Comparison of ENCODE assay signal across 10 cellular contexts in the genomic region with DNA sequence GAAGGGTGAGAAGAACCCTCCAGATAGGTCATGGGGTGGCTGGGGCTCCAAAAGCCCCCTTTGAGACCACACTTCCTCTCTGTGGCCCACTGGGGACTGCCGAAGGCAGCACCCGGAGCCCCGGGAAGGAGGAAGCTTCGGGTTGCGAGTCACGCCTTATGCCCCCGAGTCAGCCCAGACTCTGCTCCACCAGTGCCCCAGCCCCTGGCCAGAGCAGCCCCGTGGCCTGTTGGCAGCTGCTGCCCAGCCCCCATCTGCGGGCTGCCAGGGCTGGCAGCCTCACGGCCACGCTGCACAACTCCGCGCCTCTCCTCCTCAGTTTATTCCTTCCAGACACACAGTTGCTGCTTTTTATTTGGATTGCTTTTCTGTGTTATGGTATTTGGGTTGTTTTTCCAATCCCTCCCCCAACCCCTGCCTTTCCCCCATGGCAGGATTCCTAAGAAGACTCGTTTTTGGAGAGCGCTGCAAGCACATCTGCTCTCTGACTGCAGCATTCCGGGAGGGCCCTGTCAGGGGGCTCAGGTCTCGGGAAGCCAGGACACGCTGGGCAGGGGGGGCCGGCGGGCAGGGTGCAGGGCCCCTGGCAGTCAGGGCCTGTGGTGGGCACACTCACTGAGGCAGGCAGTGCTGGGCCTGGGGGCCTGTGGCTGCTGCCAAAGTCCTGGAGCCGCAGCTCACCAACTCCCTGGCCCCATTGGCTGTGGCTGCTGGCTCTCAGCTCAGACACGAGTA. TPM values are rescaled to one million over a fixed set of nuclear protein-coding genes. Genes with fewer than 3 reads are reported as not detected.
DNase-seq lines count a peak whose midpoint lies in the region; ATAC-seq, FAIRE-seq and TF ChIP-seq lines count a peak whose summit lies in the region.
"Had no signal": no experiment of that assay in that cellular context is flagged by ENCODE, and none has a peak within 500 bp of the region (broad histone marks: within the 10 kb centered on the region; RNA-seq: fewer than 3 reads in every experiment).

No MANE protein-coding gene starts in this region.

- intact Hi-C loops in activated B cell treated with CpG ODN at 0.5 μM for 24 hours (cut with micrococcal nuclease) (loop anchor here (1.0 kb wide), 1 partner anchor 20 kb away; no protein-coding TSS in a partner anchor), sciatic nerve (cut with DNase I) (no loop called here)

- peak; percentile 61 for DNase-seq in GDM1 (lab: John Stamatoyannopoulos, UW)
- DNase-seq in activated B cell treated with CpG ODN at 0.5 μM for 24 hours, result peak; percentile 51
- peak; percentile 10 for DNase-seq in iPS-NIHi7 (ENCODE audit: extremely low spot score)
- no peak for DNase-seq in sciatic nerve (ENCODE audit: low spot score)
- DNase-seq in NAMALWA (ENCODE audit: low spot score), result no peak
- no peak for DNase-seq in activated naive CD8-positive, alpha-beta T cell treated with anti-CD3 and anti-CD28 coated beads, Interleukin-2, amount 50 U/mL, for 24 hours
- DNase-seq in RCC 7860 (ENCODE audit: low spot score), result no peak
- DNase-seq: activated CD8-positive, alpha-beta memory T cell treated with anti-CD3 and anti-CD28 coated beads, Interleukin-2, amount 50 U/mL, for 48 hours; NCI-H1105 treated with DMSO at 0.1 percent for 48 hours had no signal

- peak; percentile 84 for ATAC-seq in activated B cell treated with CpG ODN at 0.5 μM for 24 hours (ENCODE audit: low read depth)
- peak; percentile 55 for ATAC-seq in sciatic nerve
- no peak for ATAC-seq in activated naive CD8-positive, alpha-beta T cell treated with anti-CD3 and anti-CD28 coated beads, Interleukin-2, amount 50 U/mL, for 24 hours
- no peak for ATAC-seq in GM18858 (IDR thresholded peaks at IDR 0.05; ENCODE audit: unreplicated experiment)

- CTCF ChIA-PET in activated B cell treated with CpG ODN at 0.5 μM for 24 hours (lab: Charles Lee), result interaction anchor here (2.6 kb wide), 1 partner anchor 130 kb away, joined by 7 read pairs; a partner anchor contains a TSS

- peaks cover 52% of the 10 kb centered on the region for H3K4me1 Mint-ChIP-seq in activated B cell treated with CpG ODN at 0.5 μM for 24 hours
- H3K4me1 Mint-ChIP-seq in activated naive CD8-positive, alpha-beta T cell treated with anti-CD3 and anti-CD28 coated beads, Interleukin-2, amount 50 U/mL, for 24 hours, result peaks cover 4% of the 10 kb centered on the region

- no peak for FAIRE-seq in RCC 7860 (lab: Jason Lieb, UNC)

- no peaks in the 10 kb centered on the region for H3K36me3 Mint-ChIP-seq in activated B cell treated with CpG ODN at 0.5 μM for 24 hours (ENCODE audit: low read depth)
- no peaks in the 10 kb centered on the region for H3K36me3 Mint-ChIP-seq in activated naive CD8-positive, alpha-beta T cell treated with anti-CD3 and anti-CD28 coated beads, Interleukin-2, amount 50 U/mL, for 24 hours (ENCODE audit: low read depth)

- H3K4me3 Mint-ChIP-seq in activated B cell treated with CpG ODN at 0.5 μM for 24 hours, result peak overlapping the region; percentile 32
- no peak overlapping the region for H3K4me3 Mint-ChIP-seq in activated naive CD8-positive, alpha-beta T cell treated with anti-CD3 and anti-CD28 coated beads, Interleukin-2, amount 50 U/mL, for 24 hours

- no peak for TF ChIP-seq CTCF in activated B cell treated with CpG ODN at 0.5 μM for 24 hours (IDR thresholded peaks at IDR 0.05)

- POLR2A ChIA-PET in activated B cell treated with CpG ODN at 0.5 μM for 24 hours (lab: Charles Lee), result interaction anchor here (1.2 to 1.5 kb wide), 2 partner anchors 13 to 20 kb away, joined by 5 to 9 read pairs; a partner anchor contains a TSS

- H3K27ac Mint-ChIP-seq in activated B cell treated with CpG ODN at 0.5 μM for 24 hours, result peak overlapping the region; percentile 7
- H3K27ac Mint-ChIP-seq in activated naive CD8-positive, alpha-beta T cell treated with anti-CD3 and anti-CD28 coated beads, Interleukin-2, amount 50 U/mL, for 24 hours, result no peak overlapping the region

- no peaks in the 10 kb centered on the region for H3K27me3 Mint-ChIP-seq in activated B cell treated with CpG ODN at 0.5 μM for 24 hours
- H3K27me3 Mint-ChIP-seq in activated naive CD8-positive, alpha-beta T cell treated with anti-CD3 and anti-CD28 coated beads, Interleukin-2, amount 50 U/mL, for 24 hours, result no peaks in the 10 kb centered on the region

- H3K9me3 Mint-ChIP-seq in activated B cell treated with CpG ODN at 0.5 μM for 24 hours, result no peaks in the 10 kb centered on the region
- no peaks in the 10 kb centered on the region for H3K9me3 Mint-ChIP-seq in activated naive CD8-positive, alpha-beta T cell treated with anti-CD3 and anti-CD28 coated beads, Interleukin-2, amount 50 U/mL, for 24 hours

RNA-seq across cellular contexts. Expression of a gene that starts 20.3 kb away (rescaled TPM):
- total RNA-seq in activated B cell treated with CpG ODN at 0.5 μM for 24 hours (18.5 and 18.7 TPM in 2 replicates), sciatic nerve (25.0 TPM)

Comparison
In these comparisons a context has a peak if more than half of its experiments do, and no peak if none do; other contexts are left out.
1. DNase-seq: peak in GDM1 (single experiment), activated B cell treated with CpG ODN at 0.5 μM for 24 hours (single experiment) and iPS-NIHi7 (single experiment); none in sciatic nerve (single experiment), NAMALWA (single experiment), activated naive CD8-positive, alpha-beta T cell treated with anti-CD3 and anti-CD28 coated beads, Interleukin-2, amount 50 U/mL, for 24 hours (single experiment) and RCC 7860 (single experiment).
2. ATAC-seq: peak in activated B cell treated with CpG ODN at 0.5 μM for 24 hours (single experiment) and sciatic nerve (single experiment); none in activated naive CD8-positive, alpha-beta T cell treated with anti-CD3 and anti-CD28 coated beads, Interleukin-2, amount 50 U/mL, for 24 hours (single experiment) and GM18858 (single experiment).